In genomic region chr13:30286064-30286463, GRCh38 we compare ENCODE assay signal across 6 cellular contexts. TPM values are rescaled to one million over a fixed set of nuclear protein-coding genes. Genes with fewer than 3 reads are reported as not detected.
A peak's percentile ranks its signal among the peaks of the same experiment; 100 is the strongest.
DNase-seq lines count a peak whose midpoint lies in the region; FAIRE-seq and TF ChIP-seq lines count a peak whose summit lies in the region.
"Not testable (repeated sequence)": the region's sequence is repeated elsewhere in the genome, so short reads cannot be mapped to it uniquely, and the experiment has no call there.

No MANE protein-coding gene starts in this region.

- not testable (repeated sequence) for H2AFZ ChIP-seq in H1 (ENCODE audit: low read length)

- not testable (repeated sequence) for TF ChIP-seq RAD21 in H1 (IDR thresholded peaks at IDR 0.05 in 1 of 2, conservative IDR thresholded peaks at IDR 0.05 in 1 of 2; ENCODE audit: low read depth in 2 of 2, low read length in 2 of 2)

- H3K4me3 ChIP-seq in HAP-1; HUES64 (ENCODE audit: low read length); NT2/D1 (ENCODE audit: insufficient read length, low read depth); H1 (ENCODE audit: extremely low read depth in 1 of 4, insufficient read depth in 2 of 4, low read depth in 3 of 4, low read length in 4 of 4); iPS DF 6.9 (ENCODE audit: low read length): not testable (repeated sequence)

- not testable (repeated sequence) for H2BK120ac ChIP-seq in H1 (replicated peaks; ENCODE audit: low read depth, low read length)

- not testable (repeated sequence) for TF ChIP-seq CTCF in H1 (IDR thresholded peaks at IDR 0.05; ENCODE audit: control extremely low read depth in 1 of 3, insufficient read depth in 1 of 3, low read depth in 1 of 3, low read length in 3 of 3)

- H3K9ac ChIP-seq in HUES64 (ENCODE audit: low read depth, low read length); NT2/D1 (ENCODE audit: insufficient read length, low read depth); H1 (replicated peaks in 1 of 4; ENCODE audit: extremely low read depth in 1 of 4, low read depth in 3 of 4, low read length in 3 of 4): not testable (repeated sequence)

- H3K4me1 ChIP-seq in HAP-1: peaks cover 25% of the 10 kb centered on the region
- H3K4me1 ChIP-seq in HUES64 (ENCODE audit: insufficient read depth, low read length); NT2/D1 (ENCODE audit: insufficient read depth, insufficient read length); H1 (replicated peaks in 1 of 4; ENCODE audit: control insufficient read depth in 3 of 4, insufficient read depth in 4 of 4, low read length in 3 of 4); iPS DF 6.9 (ENCODE audit: control insufficient read depth, insufficient read depth, low read length): not testable (repeated sequence)

- H4K91ac ChIP-seq in H1 (replicated peaks; ENCODE audit: insufficient read length, low read length): not testable (repeated sequence)

- not testable (repeated sequence) for TF ChIP-seq EP300 in H1 (IDR thresholded peaks at IDR 0.05; ENCODE audit: borderline replicate concordance in 1 of 2, low read depth in 2 of 2, low read length in 2 of 2)

- 63% methylated on average over 2 of the region's 2 CpGs for WGBS in HUES64
- WGBS in H1 (ENCODE audit: extremely low coverage in 1 of 2, insufficient coverage in 1 of 2, insufficient read length in 1 of 2, insufficient replicate concordance in 2 of 2, low coverage in 1 of 2, low lambda C conversion rate in 2 of 2, missing lambda C conversion rate in 1 of 2), 2 experiments: 53% methylated on average over 2 of the region's 2 CpGs; no CpG with 5 or more reads in 1 of the 2 experiments
- WGBS in iPS DF 6.9 (ENCODE audit: insufficient coverage, insufficient read length): no CpG with 5 or more reads among the region's 2 CpGs

- not testable (repeated sequence) for H2BK12ac ChIP-seq in H1 (ENCODE audit: low read depth, low read length)

- TF ChIP-seq POLR2A in H1 (IDR thresholded peaks at IDR 0.05; ENCODE audit: control extremely low read depth in 1 of 2, low read depth in 2 of 2, low read length in 2 of 2): not testable (repeated sequence)

- H3K79me1 ChIP-seq in H1 (ENCODE audit: low read depth, low read length): not testable (repeated sequence)

- H3K4ac ChIP-seq in H1 (replicated peaks; ENCODE audit: insufficient read length, low read depth, low read length): not testable (repeated sequence)

- not testable (repeated sequence) for FAIRE-seq in H1 (lab: Jason Lieb, UNC)

- CTCF ChIA-PET in H1 (lab: Charles Lee; ENCODE audit: partially characterized antibody): not testable (repeated sequence)

- H3K23me2 ChIP-seq in H1 (ENCODE audit: low read depth, low read length): not testable (repeated sequence)

- H2BK15ac ChIP-seq in H1 (ENCODE audit: low read length): not testable (repeated sequence)

- POLR2A ChIA-PET in H1 (lab: Charles Lee; ENCODE audit: partially characterized antibody): interaction anchor here (0.6 kb wide), 1 partner anchor 112 kb away, joined by 3 read pairs; no protein-coding TSS in a partner anchor

- not testable (repeated sequence) for H3K14ac ChIP-seq in H1 (ENCODE audit: insufficient read length)

- H4K5ac ChIP-seq in H1 (ENCODE audit: insufficient read length, low read depth, low read length): not testable (repeated sequence)

- H4K20me1 ChIP-seq in H1 (replicated peaks in 1 of 2; ENCODE audit: control insufficient read depth in 1 of 2, insufficient read depth in 2 of 2, low read length in 2 of 2): not testable (repeated sequence)

- H3K9me3 ChIP-seq in HAP-1 (peaks cover 15% of the 10 kb centered on the region; the same call in 1 of the 2 replicates), HUES64 (ENCODE audit: insufficient read depth, low read depth, low read length) (peaks cover 15% of the 10 kb centered on the region; the same call in 1 of the 2 replicates), NT2/D1 (ENCODE audit: insufficient read depth, low read length) (peaks cover 36% of the 10 kb centered on the region; the same call in 1 of the 2 replicates)
- H3K9me3 ChIP-seq in H1 (ENCODE audit: insufficient read depth in 2 of 2, low read depth in 1 of 2, low read length in 1 of 2); iPS DF 6.9 (ENCODE audit: control insufficient read depth, insufficient read depth, low read length): not testable (repeated sequence)

- not testable (repeated sequence) for H3K36me3 ChIP-seq in HAP-1 (replicated peaks); HUES64 (ENCODE audit: insufficient read depth, low read length); NT2/D1 (ENCODE audit: insufficient read depth, insufficient read length, low read length); H1 (ENCODE audit: control insufficient read depth in 2 of 4, insufficient read depth in 4 of 4, low read length in 3 of 4); iPS DF 6.9 (ENCODE audit: control insufficient read depth, insufficient read depth, low read length)

- in situ Hi-C loops in HAP-1 (cut with MboI; ENCODE audit: low sequenced_read_pairs): not testable (repeated sequence)

- not testable (repeated sequence) for H3K23ac ChIP-seq in H1 (ENCODE audit: insufficient read length)

- 0 out of 2 replicates have a peak overlapping the region, but pooled peaks have one; percentile 13 for H3K18ac ChIP-seq in H1 (ENCODE audit: extremely low read depth, low read length)

- H4K8ac ChIP-seq in H1 (ENCODE audit: extremely low read depth, insufficient read depth, low read length): not testable (repeated sequence)

- not testable (repeated sequence) for H2BK5ac ChIP-seq in H1 (ENCODE audit: low read depth, low read length)

- H3K27me3 ChIP-seq in HAP-1 (ENCODE audit: low read depth); HUES64 (ENCODE audit: insufficient read depth, low read length); NT2/D1 (ENCODE audit: insufficient read depth, insufficient read length); H1 (replicated peaks in 1 of 4; ENCODE audit: control insufficient read depth in 3 of 4, extremely low read depth in 1 of 4, insufficient read depth in 3 of 4, low read length in 3 of 4); iPS DF 6.9 (ENCODE audit: control insufficient read depth, insufficient read depth, low read length): not testable (repeated sequence)

- H3K27ac ChIP-seq in HUES64 (ENCODE audit: low read depth, low read length): peak overlapping the region; percentile 80; the same call in 1 of the 2 replicates
- not testable (repeated sequence) for H3K27ac ChIP-seq in H1 (ENCODE audit: low read depth, low read length); iPS DF 6.9 (ENCODE audit: low read length)

- H3K4me2 ChIP-seq in H1 (ENCODE audit: insufficient read depth in 1 of 2, low read depth in 2 of 2, low read length in 2 of 2): peak overlapping the region in 1 of 2 experiments; percentile 29; a peak in 2 of 4 replicates

- H3K56ac ChIP-seq in H1 (replicated peaks; ENCODE audit: insufficient read length, low read depth, low read length): not testable (repeated sequence)

- H2BK20ac ChIP-seq in H1 (ENCODE audit: low read length): peak overlapping the region; percentile 74; the same call in 1 of the 2 replicates

- peaks cover 0 to 25% of the 10 kb centered on the region in 2 experiments; a peak in 2 of 4 replicates for H3K79me2 ChIP-seq in H1 (ENCODE audit: control insufficient read depth in 1 of 2, insufficient read depth in 2 of 2, low read length in 2 of 2)

- H2AK5ac ChIP-seq in H1 (ENCODE audit: low read depth, low read length): not testable (repeated sequence)

- DNase-seq in ELF-1 (ENCODE audit: low read depth, low spot score) (peak; percentile 58), HAP-1 (ENCODE audit: low spot score in 2 of 2) (peak; percentile 81 to 87), NT2/D1 (ENCODE audit: low read depth, low spot score) (peak; percentile 32), H1 (ENCODE audit: low read depth in 1 of 2, low spot score in 2 of 2) (peak in 1 of 2 experiments; percentile 13), iPS DF 6.9 (ENCODE audit: low read depth, low spot score) (peak; percentile 33)

RNA-seq across cellular contexts. Expression of gene KATNAL1, which starts 21.3 kb away (rescaled TPM):
- polyA plus RNA-seq in HUES64 (2013, experiment 1 of 2): 6.4 TPM
- polyA plus RNA-seq in HUES64 (2013, experiment 2 of 2): 7.2 TPM
- 10.2 and 13.2 TPM in 2 replicates for total RNA-seq in H1 (2021; fragmentation: NEBNext Ultra II Directional; extraction: Animal tissue kit (Norgen Biotek cat#: 25700))
- polyA plus RNA-seq in H1 (2011; rRNA removed): 3.0 and 4.0 TPM in 2 replicates
- 4.4 TPM for polyA plus RNA-seq in H1 (2011; cell fraction: cytosol; rRNA removed)
- 1.7 TPM for polyA plus RNA-seq in H1 (2011; cell fraction: nucleus; rRNA removed)
- 4.7 to 8.8 TPM (median 6.6 TPM) in 4 replicates for polyA plus RNA-seq in H1 (2012, experiment 1 of 2)
- 0.38 TPM for polyA plus RNA-seq in H1 (2012, experiment 2 of 2)
- polyA plus RNA-seq in H1 (2013, experiment 1 of 2): 3.4 TPM
- polyA plus RNA-seq in H1 (2013, experiment 2 of 2): 3.1 TPM
- polyA minus RNA-seq in H1 (2011; rRNA and poly(A)+ RNA removed): 8.2 and 12.3 TPM in 2 replicates
- polyA minus RNA-seq in H1 (2011; cell fraction: cytosol; rRNA and poly(A)+ RNA removed): 9.5 TPM
- 13.1 TPM for polyA minus RNA-seq in H1 (2011; cell fraction: nucleus; rRNA and poly(A)+ RNA removed)
